Comparison of ENCODE assay signal across 14 cellular contexts in genomic region chr11:76120513-76121081, GRCh38.
A peak's percentile ranks its signal among the peaks of the same experiment; 100 is the strongest.
DNase-seq lines count a peak whose midpoint lies in the region; ATAC-seq, FAIRE-seq and TF ChIP-seq lines count a peak whose summit lies in the region.
"Had no signal": no experiment of that assay in that cellular context is flagged by ENCODE, and none has a peak within 500 bp of the region (broad histone marks: within the 10 kb centered on the region; RNA-seq: fewer than 3 reads in every experiment).

No MANE protein-coding gene starts in this region.

- H3K4me1 ChIP-seq in right lobe of liver = no peaks in the 10 kb centered on the region
- 0 out of 2 replicates have a peak, but pooled peaks cover 8% of the 10 kb centered on the region for H3K4me1 ChIP-seq in HepG2 (ENCODE audit: insufficient read depth, low read length)
- peaks cover 19% of the 10 kb centered on the region for H3K4me1 ChIP-seq in mucosa of descending colon (ENCODE audit: low read depth)
- H3K4me1 ChIP-seq in CD8-positive, alpha-beta memory T cell (ENCODE audit: insufficient read depth, low read length) = no peaks in the 10 kb centered on the region

- H3K4me3 ChIP-seq in right lobe of liver (no peak overlapping the region), HepG2 (replicated peaks in 1 of 3; ENCODE audit: insufficient read depth in 1 of 3, low read depth in 2 of 3, low read length in 3 of 3) (no peak overlapping the region), fibroblast of villous mesenchyme (ENCODE audit: low read depth, low read length) (no peak overlapping the region), mucosa of descending colon (no peak overlapping the region)
- no peak overlapping the region for H3K4me3 ChIP-seq in CD8-positive, alpha-beta memory T cell (ENCODE audit: low read length)
- H3K4me3 ChIP-seq: lung had no signal

- in situ Hi-C loops in HepG2 (cut with HindIII; ENCODE audit: extremely low pct_ligation_motif_present, low pct_unique_long_range_greater_than_20kb) = no loop called here

- CTCF ChIA-PET in HepG2 (lab: Yijun Ruan, JAX; ENCODE audit: low intra/inter-chr PET ratio, low total read pairs) = no interaction called here
- CTCF ChIA-PET in CD8-positive, alpha-beta memory T cell (lab: Charles Lee) = interaction anchor here (1.5 kb wide), 1 partner anchor 87 kb away, joined by 4 read pairs; no protein-coding TSS in a partner anchor

- no peak overlapping the region for H3K27ac Mint-ChIP-seq in CD8-positive, alpha-beta memory T cell
- H3K27ac Mint-ChIP-seq: activated CD8-positive, alpha-beta T cell treated with anti-CD3 and anti-CD28 coated beads for 36 hours; activated naive CD4-positive, alpha-beta T cell treated with anti-CD3 and anti-CD28 coated beads, Interleukin-2, amount 50 U/mL, for 72 hours; T-helper 17 cell had no signal

- DNase-seq in right lobe of liver (no peak), HepG2 (ENCODE audit: low spot score) (no peak), fibroblast of villous mesenchyme (ENCODE audit: low read depth) (peak; percentile 53), mucosa of descending colon (peak in 1 of 3 donors; percentile 48), NCI-H2171 treated with DMSO at 0.1 percent for 48 hours (lab: John Stamatoyannopoulos, UW) (no peak), SKM-1 (lab: John Stamatoyannopoulos, UW; ENCODE audit: unreplicated experiment) (no peak)
- no peak for DNase-seq in CD8-positive, alpha-beta memory T cell
- DNase-seq: activated CD8-positive, alpha-beta T cell treated with anti-CD3 and anti-CD28 coated beads for 36 hours; EL; NCI-H1417 treated with DMSO at 0.1 percent for 48 hours; T-helper 17 cell had no signal

- no peaks in the 10 kb centered on the region for H3K27me3 Mint-ChIP-seq in CD8-positive, alpha-beta memory T cell
- H3K27me3 Mint-ChIP-seq: activated CD8-positive, alpha-beta T cell treated with anti-CD3 and anti-CD28 coated beads for 36 hours; T-helper 17 cell had no signal

- TF ChIP-seq RAD21 in HepG2 (CRISPR knock-in tag; IDR thresholded peaks at IDR 0.05) = no peak

- H4K20me1 ChIP-seq in HepG2 (ENCODE audit: insufficient read depth, low read length) = no peaks in the 10 kb centered on the region

- intact Hi-C loops in right lobe of liver (cut with DNase I) = no loop called here
- intact Hi-C loops in HepG2 (cut with micrococcal nuclease; ENCODE audit: unreplicated experiment) = no loop called here
- intact Hi-C loops in mucosa of descending colon (cut with DNase I, micrococcal nuclease) = no loop called here

- H3K36me3 ChIP-seq in right lobe of liver (no peaks in the 10 kb centered on the region), HepG2 (replicated peaks in 1 of 2; ENCODE audit: control insufficient read depth in 1 of 2, insufficient read depth in 2 of 2, low read length in 2 of 2) (peaks cover 0 to 12% of the 10 kb centered on the region in 2 experiments; a peak in 1 of 5 replicates), mucosa of descending colon (ENCODE audit: low read depth) (no peaks in the 10 kb centered on the region)
- H3K36me3 ChIP-seq in CD8-positive, alpha-beta memory T cell (ENCODE audit: insufficient read depth, low read length) = no peaks in the 10 kb centered on the region

- H3K27ac ChIP-seq in right lobe of liver = no peak overlapping the region
- no peak overlapping the region for H3K27ac ChIP-seq in HepG2 (ENCODE audit: extremely low read length, insufficient read depth, low read length)
- no peak overlapping the region for H3K27ac ChIP-seq in CD8-positive, alpha-beta memory T cell (ENCODE audit: low read depth, low read length)

- TF ChIP-seq EP300 in HepG2 (IDR thresholded peaks at IDR 0.05; ENCODE audit: low read depth in 2 of 2, low read length in 2 of 2) (no peak), HepG2 (CRISPR knock-in tag; IDR thresholded peaks at IDR 0.05; ENCODE audit: borderline replicate concordance) (no peak)

- H3K27me3 ChIP-seq in right lobe of liver = no peaks in the 10 kb centered on the region
- H3K27me3 ChIP-seq in HepG2 (ENCODE audit: control insufficient read depth in 1 of 2, insufficient read depth in 2 of 2, low read length in 2 of 2) = no peaks in the 10 kb centered on the region
- no peaks in the 10 kb centered on the region for H3K27me3 ChIP-seq in CD8-positive, alpha-beta memory T cell (ENCODE audit: insufficient read depth, low read length, poor library complexity, severe bottlenecking)

- H3K4me2 ChIP-seq in HepG2 (ENCODE audit: low read depth, low read length) = no peak overlapping the region

- no peak overlapping the region for H2AFZ ChIP-seq in HepG2 (ENCODE audit: low read length)

- H3K9me3 ChIP-seq in right lobe of liver (no peaks in the 10 kb centered on the region), HepG2 (ENCODE audit: low read length) (no peaks in the 10 kb centered on the region), mucosa of descending colon (no peaks in the 10 kb centered on the region)
- no peaks in the 10 kb centered on the region for H3K9me3 ChIP-seq in CD8-positive, alpha-beta memory T cell (ENCODE audit: low read length)

- no peak for FAIRE-seq in HepG2 (lab: Jason Lieb, UNC)

- H3K79me2 ChIP-seq in HepG2 (ENCODE audit: insufficient read depth, low read length) = no peaks in the 10 kb centered on the region

- no peak overlapping the region for H3K9ac ChIP-seq in HepG2 (ENCODE audit: insufficient read depth, low read depth, low read length)

- TF ChIP-seq CTCF in right lobe of liver (IDR thresholded peaks at IDR 0.05) = no peak
- no peak for TF ChIP-seq CTCF in HepG2 (CRISPR knock-in tag; IDR thresholded peaks at IDR 0.05)
- TF ChIP-seq CTCF in fibroblast of villous mesenchyme (IDR thresholded peaks at IDR 0.05; ENCODE audit: insufficient read depth, low read depth, low read length) = no peak
- no peak for TF ChIP-seq CTCF in mucosa of descending colon (IDR thresholded peaks at IDR 0.05)

- TF ChIP-seq POLR2A in right lobe of liver (IDR thresholded peaks at IDR 0.05) (no peak), HepG2 (IDR thresholded peaks at IDR 0.05; ENCODE audit: insufficient read depth in 1 of 2, low read depth in 2 of 2, low read length in 2 of 2) (no peak)

- no peak overlapping the region for H3K4me3 Mint-ChIP-seq in CD8-positive, alpha-beta memory T cell
- H3K4me3 Mint-ChIP-seq: activated CD8-positive, alpha-beta T cell treated with anti-CD3 and anti-CD28 coated beads for 36 hours; T-helper 17 cell had no signal

- no peaks in the 10 kb centered on the region for H3K9me3 Mint-ChIP-seq in CD8-positive, alpha-beta memory T cell
- H3K9me3 Mint-ChIP-seq: activated CD8-positive, alpha-beta T cell treated with anti-CD3 and anti-CD28 coated beads for 36 hours; activated naive CD4-positive, alpha-beta T cell treated with anti-CD3 and anti-CD28 coated beads, Interleukin-2, amount 50 U/mL, for 72 hours had no signal

- peaks cover 0 to 4% (median 0%) of the 10 kb centered on the region in 3 donors for H3K4me1 Mint-ChIP-seq in CD8-positive, alpha-beta memory T cell

- peaks cover 4 to 38% (median 9%) of the 10 kb centered on the region in 3 donors for H3K36me3 Mint-ChIP-seq in CD8-positive, alpha-beta memory T cell

- BruUV-seq in HepG2 (replicated peaks; lab: Mats Ljungman, UMichigan) = no TSS peak

- ATAC-seq in right lobe of liver (peak; percentile 28 to 63 (median 42)), HepG2 (no peak), mucosa of descending colon (peak; percentile 80)
- no peak for ATAC-seq in activated CD4-positive, CD25-positive, alpha-beta regulatory T cell treated with anti-CD3 and anti-CD28 coated beads, Interleukin-2, amount 50 U/mL, for 24 hours
- ATAC-seq: activated CD8-positive, alpha-beta T cell treated with anti-CD3 and anti-CD28 coated beads for 36 hours; activated naive CD4-positive, alpha-beta T cell treated with anti-CD3 and anti-CD28 coated beads, Interleukin-2, amount 50 U/mL, for 72 hours; T-helper 17 cell had no signal

- POLR2A ChIA-PET in HepG2 (lab: Yijun Ruan, JAX) = no interaction called here
- POLR2A ChIA-PET in CD8-positive, alpha-beta memory T cell (lab: Charles Lee) = no interaction called here

- WGBS in right lobe of liver (ENCODE audit: insufficient coverage, low coverage, low lambda C conversion rate, missing lambda C conversion rate) = 63% methylated on average over 5 of the region's 5 CpGs
- 97% methylated on average over 5 of the region's 5 CpGs for WGBS in HepG2 (ENCODE audit: low lambda C conversion rate)

TF ChIP-seq in HepG2, 621 proteins besides CTCF, POLR2A, EP300 and RAD21 (continues in another document):
- no peak for TF ChIP-seq KLF12 (CRISPR knock-in tag; IDR thresholded peaks at IDR 0.05; ENCODE audit: borderline replicate concordance)
- no peak for TF ChIP-seq ZNF747 (CRISPR knock-in tag; IDR thresholded peaks at IDR 0.05; ENCODE audit: borderline replicate concordance)
- no peak for TF ChIP-seq POGK (CRISPR knock-in tag; conservative IDR thresholded peaks at IDR 0.05)
- TF ChIP-seq TOPORS (CRISPR knock-in tag; IDR thresholded peaks at IDR 0.05) = no peak
- no peak for TF ChIP-seq ZNF34 (CRISPR knock-in tag; IDR thresholded peaks at IDR 0.05; ENCODE audit: borderline replicate concordance)
- TF ChIP-seq ZNF672 (CRISPR knock-in tag; IDR thresholded peaks at IDR 0.05) = no peak
- no peak for TF ChIP-seq KLF11 (CRISPR knock-in tag; IDR thresholded peaks at IDR 0.05)
- no peak for TF ChIP-seq MZF1 (CRISPR knock-in tag; IDR thresholded peaks at IDR 0.05; ENCODE audit: borderline replicate concordance)
- TF ChIP-seq RFX3 (CRISPR knock-in tag; IDR thresholded peaks at IDR 0.05) = no peak
- TF ChIP-seq ZNF530 (CRISPR knock-in tag; IDR thresholded peaks at IDR 0.05; ENCODE audit: low read depth) = no peak
- TF ChIP-seq ZNF776 (CRISPR knock-in tag; IDR thresholded peaks at IDR 0.05) = no peak

Comparison
In these comparisons a context has a peak if more than half of its experiments do, and no peak if none do; other contexts are left out.
1. ATAC-seq: peak in right lobe of liver (4 of 4) and mucosa of descending colon (single experiment); none in HepG2 (single experiment) and activated CD4-positive, CD25-positive, alpha-beta regulatory T cell treated with anti-CD3 and anti-CD28 coated beads, Interleukin-2, amount 50 U/mL, for 24 hours (0 of 2).